ENCODE assay signal across 9 cellular contexts in genomic region chr5:64690104-64690416, GRCh38. TPM values are rescaled to one million over a fixed set of nuclear protein-coding genes. Genes with fewer than 3 reads are reported as not detected.
DNase-seq lines count a peak whose midpoint lies in the region; ATAC-seq and TF ChIP-seq lines count a peak whose summit lies in the region.
"Had no signal": no experiment of that assay in that cellular context is flagged by ENCODE, and none has a peak within 500 bp of the region (broad histone marks: within the 10 kb centered on the region; RNA-seq: fewer than 3 reads in every experiment).

No MANE protein-coding gene starts in this region.

- H3K9me3 ChIP-seq in left ventricle myocardium inferior (replicated peaks) = no peaks in the 10 kb centered on the region

- H3K27ac ChIP-seq in left ventricle myocardium inferior (replicated peaks) = no peak overlapping the region

- in situ Hi-C loops in astrocyte of the cerebellum (cut with HindIII; ENCODE audit: low sequenced_read_pairs) = no loop called here

- peak overlapping the region; percentile 85 for H3K4me3 Mint-ChIP-seq in type B pancreatic cell

- peaks cover 12% of the 10 kb centered on the region for H3K4me1 ChIP-seq in left ventricle myocardium inferior

- no peak for ATAC-seq in left ventricle myocardium superior

- H3K4me3 ChIP-seq in left ventricle myocardium inferior = peak overlapping the region; percentile 49
- peak overlapping the region; percentile 38 for H3K4me3 ChIP-seq in astrocyte of the cerebellum (ENCODE audit: low read depth, low read length)
- peak overlapping the region; percentile 29 for H3K4me3 ChIP-seq in kidney epithelial cell (ENCODE audit: low read depth, low read length)
- peak overlapping the region in 1 of 2 donors; percentile 26 for H3K4me3 ChIP-seq in foreskin fibroblast (ENCODE audit: low read depth in 1 of 2, low read length in 2 of 2)

- no peaks in the 10 kb centered on the region for H3K36me3 Mint-ChIP-seq in type B pancreatic cell

- intact Hi-C loops in left ventricle myocardium inferior (cut with micrococcal nuclease) (no loop called here), left ventricle myocardium superior (cut with micrococcal nuclease) (no loop called here)

- DNase-seq in left ventricle myocardium inferior (no peak), left ventricle myocardium superior (no peak), astrocyte of the cerebellum (ENCODE audit: low read depth) (no peak), kidney epithelial cell (ENCODE audit: low read depth) (no peak), type B pancreatic cell (ENCODE audit: extremely low spot score, unreplicated experiment) (no peak), 8988T (no peak), foreskin fibroblast (no peak), amygdala (lab: John Stamatoyannopoulos, UW) (no peak)
- DNase-seq: T-helper 9 cell had no signal

- no peaks in the 10 kb centered on the region for H3K9me3 Mint-ChIP-seq in type B pancreatic cell

- TF ChIP-seq CTCF in left ventricle myocardium inferior (IDR thresholded peaks at IDR 0.05; ENCODE audit: borderline replicate concordance) (no peak), astrocyte of the cerebellum (IDR thresholded peaks at IDR 0.05; ENCODE audit: low read depth, low read length, missing control alignments) (no peak), kidney epithelial cell (IDR thresholded peaks at IDR 0.05; ENCODE audit: insufficient read depth, low read length, poor library complexity, severe bottlenecking) (no peak), type B pancreatic cell (conservative IDR thresholded peaks at IDR 0.05) (no peak), foreskin fibroblast (IDR thresholded peaks at IDR 0.05; ENCODE audit: low read depth, low read length) (no peak)

- H3K27me3 Mint-ChIP-seq in type B pancreatic cell = peaks cover 62% of the 10 kb centered on the region

- H3K36me3 ChIP-seq in left ventricle myocardium inferior = no peaks in the 10 kb centered on the region
- no peaks in the 10 kb centered on the region for H3K36me3 ChIP-seq in kidney epithelial cell (ENCODE audit: control insufficient read depth, insufficient read depth, low read length)

- H3K4me1 Mint-ChIP-seq in type B pancreatic cell (ENCODE audit: unreplicated experiment) = no peaks in the 10 kb centered on the region

- H3K27me3 ChIP-seq in left ventricle myocardium inferior (ENCODE audit: low read depth) (peaks cover 64% of the 10 kb centered on the region), kidney epithelial cell (ENCODE audit: control insufficient read depth, insufficient read depth, low read length) (peaks cover 15% of the 10 kb centered on the region)

- no peak overlapping the region for H3K27ac Mint-ChIP-seq in type B pancreatic cell

RNA-seq across cellular contexts. Expression of gene SHISAL2B, which starts 0.2 kb away (rescaled TPM):
- not detected for total RNA-seq in left ventricle myocardium inferior
- not detected for total RNA-seq in left ventricle myocardium superior
- not detected in 2 replicates for total RNA-seq in kidney epithelial cell
- total RNA-seq in type B pancreatic cell (ENCODE audit: low replicate concordance) = 0.63 TPM in 1 of 2 replicates, not detected in the other
